Comparison of ENCODE assay signal across 8 cellular contexts in the genomic region with DNA sequence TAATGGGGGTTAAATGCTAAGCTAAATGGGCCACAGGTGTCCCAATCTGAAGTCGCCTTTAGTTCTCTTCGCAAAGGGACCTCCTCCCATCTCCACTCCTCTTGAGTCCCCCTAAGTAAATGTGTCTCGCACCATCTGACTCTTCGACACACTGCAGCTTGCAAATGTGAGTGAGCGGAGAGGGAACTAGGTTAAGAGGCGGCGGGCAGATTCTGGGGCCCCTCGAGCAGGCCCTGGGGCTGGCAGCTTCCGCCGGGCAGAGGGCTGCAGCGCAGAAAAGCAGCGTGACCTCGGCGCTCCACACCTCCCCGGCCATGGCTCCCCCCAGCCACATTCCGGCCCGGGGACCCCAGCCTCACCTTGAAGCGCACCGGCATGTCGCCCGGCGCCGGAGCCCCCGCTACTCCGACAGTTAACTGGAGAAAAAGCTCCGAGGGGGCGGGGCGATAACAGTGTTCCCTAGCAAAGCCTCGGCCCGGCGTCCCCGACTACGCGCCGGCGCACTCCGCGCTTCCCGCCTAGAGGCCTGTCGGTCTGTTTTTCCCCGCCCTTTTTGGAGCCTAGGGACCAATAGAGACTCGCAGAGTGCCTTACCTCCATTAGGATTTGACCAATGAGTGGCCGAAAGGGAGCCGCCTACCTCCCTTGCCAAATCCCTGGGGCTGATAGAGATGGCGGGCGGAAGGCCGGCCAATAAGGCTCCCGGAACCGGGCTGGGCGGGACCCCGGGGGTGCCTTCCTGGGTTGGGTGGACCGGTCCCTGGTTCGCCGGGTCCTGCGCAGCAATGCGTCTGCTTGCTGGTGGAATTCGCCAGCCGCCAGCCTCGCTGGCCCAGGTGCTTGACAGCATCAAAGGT. TPM values are rescaled to one million over a fixed set of nuclear protein-coding genes. Genes with fewer than 3 reads are reported as not detected.
A peak's percentile ranks its signal among the peaks of the same experiment; 100 is the strongest.
DNase-seq lines count a peak whose midpoint lies in the region; ATAC-seq, FAIRE-seq and TF ChIP-seq lines count a peak whose summit lies in the region.

A gene with protein sequence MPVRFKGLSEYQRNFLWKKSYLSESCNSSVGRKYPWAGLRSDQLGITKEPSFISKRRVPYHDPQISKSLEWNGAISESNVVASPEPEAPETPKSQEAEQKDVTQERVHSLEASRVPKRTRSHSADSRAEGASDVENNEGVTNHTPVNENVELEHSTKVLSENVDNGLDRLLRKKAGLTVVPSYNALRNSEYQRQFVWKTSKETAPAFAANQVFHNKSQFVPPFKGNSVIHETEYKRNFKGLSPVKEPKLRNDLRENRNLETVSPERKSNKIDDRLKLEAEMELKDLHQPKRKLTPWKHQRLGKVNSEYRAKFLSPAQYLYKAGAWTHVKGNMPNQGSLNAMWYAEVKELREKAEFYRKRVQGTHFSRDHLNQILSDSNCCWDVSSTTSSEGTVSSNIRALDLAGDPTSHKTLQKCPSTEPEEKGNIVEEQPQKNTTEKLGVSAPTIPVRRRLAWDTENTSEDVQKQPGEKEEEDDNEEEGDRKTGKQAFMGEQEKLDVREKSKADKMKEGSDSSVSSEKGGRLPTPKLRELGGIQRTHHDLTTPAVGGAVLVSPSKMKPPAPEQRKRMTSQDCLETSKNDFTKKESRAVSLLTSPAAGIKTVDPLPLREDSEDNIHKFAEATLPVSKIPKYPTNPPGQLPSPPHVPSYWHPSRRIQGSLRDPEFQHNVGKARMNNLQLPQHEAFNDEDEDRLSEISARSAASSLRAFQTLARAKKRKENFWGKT (minus strand): TSS at position 494 of the 857 bp plus-strand sequence. CDS start 117 bp downstream, at position 377.

- H3K4me1 ChIP-seq in astrocyte (ENCODE audit: insufficient read depth, low read length) = peaks cover 14% of the 10 kb centered on the region
- H3K4me1 ChIP-seq in rectal smooth muscle tissue (ENCODE audit: control insufficient read depth, insufficient read depth, low read length) = peaks cover 17% of the 10 kb centered on the region
- H3K4me1 ChIP-seq in aorta (ENCODE audit: control insufficient read depth in 1 of 2, insufficient read depth in 2 of 2, low read length in 2 of 2) = no peaks in the 10 kb centered on the region

- H3K4me3 Mint-ChIP-seq in T-helper 2 cell treated with Interferon-gamma antibody and Interleukin-4, amounts not matched to agents 5 μg/mL and 100 μg/mL, for 36 hours = peak within 1 kb of the TSS; percentile 87
- peak within 1 kb of the TSS; percentile 88 for H3K4me3 Mint-ChIP-seq in astrocyte (ENCODE audit: unreplicated experiment)

- H3K4me1 Mint-ChIP-seq in T-helper 2 cell treated with Interferon-gamma antibody and Interleukin-4, amounts not matched to agents 5 μg/mL and 100 μg/mL, for 36 hours (ENCODE audit: low read depth) = peaks cover 36% of the 10 kb centered on the region
- peaks cover 8% of the 10 kb centered on the region for H3K4me1 Mint-ChIP-seq in astrocyte (ENCODE audit: low read depth, unreplicated experiment)

- WGBS in aorta, 2 donors = 1% methylated on average over 59 of the region's 59 CpGs

- peaks cover 1% of the 10 kb centered on the region for H3K36me3 Mint-ChIP-seq in T-helper 2 cell treated with Interferon-gamma antibody and Interleukin-4, amounts not matched to agents 5 μg/mL and 100 μg/mL, for 36 hours (ENCODE audit: low read depth)
- no peaks in the 10 kb centered on the region for H3K36me3 Mint-ChIP-seq in astrocyte (ENCODE audit: low read depth, unreplicated experiment)

- no peak for TF ChIP-seq CTCF in astrocyte (IDR thresholded peaks at IDR 0.05; ENCODE audit: insufficient read depth, low read depth, low read length)

- H4K20me1 ChIP-seq in astrocyte (ENCODE audit: insufficient read depth, low read length) = no peaks in the 10 kb centered on the region

- H3K27ac ChIP-seq in astrocyte (ENCODE audit: low read depth, low read length) = peak within 1 kb of the TSS; percentile 13
- H3K27ac ChIP-seq in rectal smooth muscle tissue (ENCODE audit: low read depth, low read length) = peak within 1 kb of the TSS; percentile 60
- no peak within 1 kb of the TSS for H3K27ac ChIP-seq in aorta (ENCODE audit: low read depth in 1 of 2, low read length in 2 of 2)

- DNase-seq in NCI-H1930 (lab: John Stamatoyannopoulos, UW) (peak; percentile 94 to 96), astrocyte (ENCODE audit: low read depth) (peak; percentile 96), hepatic stellate cell (ENCODE audit: low spot score) (peak; percentile 97), aorta (peak; percentile 98 to 99)
- peak; percentile 98 for DNase-seq in T-helper 2 cell treated with Interferon-gamma antibody and Interleukin-4, amounts not matched to agents 5 μg/mL and 100 μg/mL, for 36 hours (ENCODE audit: low spot score)

- intact Hi-C loops in aorta (cut with DNase I) = loop anchor here in 1 of 2 donors (10.0 kb wide), 1 partner anchor 203 kb away; no protein-coding TSS in a partner anchor

- H3K27me3 Mint-ChIP-seq in T-helper 2 cell treated with Interferon-gamma antibody and Interleukin-4, amounts not matched to agents 5 μg/mL and 100 μg/mL, for 36 hours (ENCODE audit: low read depth) = peaks cover 19% of the 10 kb centered on the region
- H3K27me3 Mint-ChIP-seq in astrocyte (ENCODE audit: low read depth, unreplicated experiment) = no peaks in the 10 kb centered on the region

- H3K27ac Mint-ChIP-seq in T-helper 2 cell treated with Interferon-gamma antibody and Interleukin-4, amounts not matched to agents 5 μg/mL and 100 μg/mL, for 36 hours = peak within 1 kb of the TSS; percentile 74
- H3K27ac Mint-ChIP-seq in astrocyte (ENCODE audit: unreplicated experiment) = peak within 1 kb of the TSS; percentile 54

- H3K36me3 ChIP-seq in astrocyte (ENCODE audit: insufficient read depth, low read length) (peaks cover 4% of the 10 kb centered on the region), rectal smooth muscle tissue (ENCODE audit: control insufficient read depth, insufficient read depth, low read length) (peaks cover 6% of the 10 kb centered on the region), aorta (ENCODE audit: control insufficient read depth in 1 of 2, insufficient read depth in 2 of 2, low read length in 1 of 2) (peaks cover 0 to 2% of the 10 kb centered on the region in 2 donors)

- H3K9ac ChIP-seq in astrocyte (ENCODE audit: low read length) (peak within 1 kb of the TSS; percentile 79), rectal smooth muscle tissue (ENCODE audit: low read length) (no peak within 1 kb of the TSS)

- ATAC-seq in GM18502 (IDR thresholded peaks at IDR 0.05; ENCODE audit: poor library complexity, unreplicated experiment) = peak; percentile 99
- peak; percentile 99 for ATAC-seq in HG02970 (IDR thresholded peaks at IDR 0.05; ENCODE audit: low FRiP score, unreplicated experiment)
- ATAC-seq in aorta (ENCODE audit: low FRiP score) = peak; percentile 99

- H2AFZ ChIP-seq in astrocyte (ENCODE audit: low read depth, low read length) = peak within 1 kb of the TSS; percentile 85

- FAIRE-seq in astrocyte (lab: Jason Lieb, UNC) = no peak

- H3K4me3 ChIP-seq in astrocyte (ENCODE audit: insufficient read depth, low read depth, low read length) (peak within 1 kb of the TSS; percentile 80), rectal smooth muscle tissue (ENCODE audit: low read length) (peak within 1 kb of the TSS; percentile 85), aorta (ENCODE audit: low read length in 2 of 2) (peak within 1 kb of the TSS; percentile 86 to 92)

- no peaks in the 10 kb centered on the region for H3K79me2 ChIP-seq in astrocyte (ENCODE audit: insufficient read depth, low read length)

- H3K9me3 ChIP-seq in astrocyte (ENCODE audit: insufficient read depth, low read depth, low read length) (no peaks in the 10 kb centered on the region), aorta (ENCODE audit: control insufficient read depth, low read length) (no peaks in the 10 kb centered on the region)

- no peaks in the 10 kb centered on the region for H3K27me3 ChIP-seq in astrocyte (ENCODE audit: insufficient read depth, low read length)
- H3K27me3 ChIP-seq in rectal smooth muscle tissue (ENCODE audit: control insufficient read depth, insufficient read depth, low read length) = no peaks in the 10 kb centered on the region
- no peaks in the 10 kb centered on the region for H3K27me3 ChIP-seq in aorta (ENCODE audit: control insufficient read depth in 1 of 2, insufficient read depth in 2 of 2, low read length in 1 of 2)

- H3K4me2 ChIP-seq in astrocyte (ENCODE audit: low read length) = peak within 1 kb of the TSS; percentile 90

- H3K9me3 Mint-ChIP-seq in T-helper 2 cell treated with Interferon-gamma antibody and Interleukin-4, amounts not matched to agents 5 μg/mL and 100 μg/mL, for 36 hours = no peaks in the 10 kb centered on the region
- no peaks in the 10 kb centered on the region for H3K9me3 Mint-ChIP-seq in astrocyte (ENCODE audit: unreplicated experiment)

RNA-seq across cellular contexts. Expression of the gene that starts here (rescaled TPM):
- total RNA-seq in astrocyte (10.8 and 10.9 TPM in 2 replicates), aorta (10 to 100 TPM; 12.6 to 15.0 TPM)
- polyA plus RNA-seq in aorta = 10 to 100 TPM; 10.5 to 19.6 TPM

Comparison
In these comparisons a context has a peak if more than half of its experiments do, and no peak if none do; other contexts are left out.
1. H3K27ac ChIP-seq: peak in astrocyte (single experiment) and rectal smooth muscle tissue (single experiment); none in aorta (0 of 2).
2. Peak in every context shown above with its lines, with median percentiles within 50 percentile points of each other: ATAC-seq, DNase-seq and H3K4me3 ChIP-seq.